16 cellular contexts compared by ENCODE assay signal in genomic region chr15:43436395-43436794, GRCh38. TPM values are rescaled to one million over a fixed set of nuclear protein-coding genes. Genes with fewer than 3 reads are reported as not detected.
DNase-seq lines count a peak whose midpoint lies in the region; ATAC-seq lines count a peak whose summit lies in the region.
"Had no signal": no experiment of that assay in that cellular context is flagged by ENCODE, and none has a peak within 500 bp of the region (broad histone marks: within the 10 kb centered on the region; RNA-seq: fewer than 3 reads in every experiment).

No MANE protein-coding gene starts in this region.

- no peak overlapping the region for H3K4me3 Mint-ChIP-seq in stimulated activated naive B cell treated with anti-CD40 and anti-IgM and Interleukin-4, amounts not matched to agents 10 μg/mL and 1 μg/mL and 100 μg/mL, for 72 hours
- no peak overlapping the region for H3K4me3 Mint-ChIP-seq in activated T-helper 2 cell treated with anti-CD3 and anti-CD28 coated beads, Interferon-gamma antibody, Interleukin-2, Interleukin-4, amounts not matched to agents 10 μg/mL and 5 μg/mL and 100 μg/mL, durations not matched to agents 14 hours and 24 hours and 36 hours (ENCODE audit: low read depth)
- H3K4me3 Mint-ChIP-seq: B cell; CD4-positive, alpha-beta T cell; CD8-positive, alpha-beta T cell had no signal

- H3K4me1 Mint-ChIP-seq in stimulated activated naive B cell treated with anti-CD40 and anti-IgM and Interleukin-4, amounts not matched to agents 10 μg/mL and 1 μg/mL and 100 μg/mL, for 72 hours = peaks cover 2 to 7% of the 10 kb centered on the region in 2 donors
- H3K4me1 Mint-ChIP-seq in activated T-helper 2 cell treated with anti-CD3 and anti-CD28 coated beads, Interferon-gamma antibody, Interleukin-2, Interleukin-4, amounts not matched to agents 10 μg/mL and 5 μg/mL and 100 μg/mL, durations not matched to agents 14 hours and 24 hours and 36 hours (ENCODE audit: low read depth) = peaks cover 7% of the 10 kb centered on the region
- H3K4me1 Mint-ChIP-seq: B cell had no signal

- ATAC-seq in stimulated activated naive B cell treated with anti-CD40 and anti-IgM and Interleukin-4, amounts not matched to agents 10 μg/mL and 1 μg/mL and 100 μg/mL, for 72 hours (replicated peaks) = no peak
- ATAC-seq: A549; CD8-positive, alpha-beta T cell had no signal

- H3K27ac Mint-ChIP-seq in stimulated activated naive B cell treated with anti-CD40 and anti-IgM and Interleukin-4, amounts not matched to agents 10 μg/mL and 1 μg/mL and 100 μg/mL, for 72 hours = peak overlapping the region; percentile 5
- no peak overlapping the region for H3K27ac Mint-ChIP-seq in activated T-helper 2 cell treated with anti-CD3 and anti-CD28 coated beads, Interferon-gamma antibody, Interleukin-2, Interleukin-4, amounts not matched to agents 10 μg/mL and 5 μg/mL and 100 μg/mL, durations not matched to agents 14 hours and 24 hours and 36 hours
- H3K27ac Mint-ChIP-seq: B cell; CD4-positive, alpha-beta T cell; CD8-positive, alpha-beta T cell had no signal

- H3K27me3 Mint-ChIP-seq in stimulated activated naive B cell treated with anti-CD40 and anti-IgM and Interleukin-4, amounts not matched to agents 10 μg/mL and 1 μg/mL and 100 μg/mL, for 72 hours = no peaks in the 10 kb centered on the region
- no peaks in the 10 kb centered on the region for H3K27me3 Mint-ChIP-seq in activated T-helper 2 cell treated with anti-CD3 and anti-CD28 coated beads, Interferon-gamma antibody, Interleukin-2, Interleukin-4, amounts not matched to agents 10 μg/mL and 5 μg/mL and 100 μg/mL, durations not matched to agents 14 hours and 24 hours and 36 hours (ENCODE audit: low read depth)
- H3K27me3 Mint-ChIP-seq: B cell; CD4-positive, alpha-beta T cell had no signal

- intact Hi-C loops in activated T-helper 2 cell treated with anti-CD3 and anti-CD28 coated beads, Interferon-gamma antibody, Interleukin-2, Interleukin-4, amounts not matched to agents 10 μg/mL and 5 μg/mL and 100 μg/mL, durations not matched to agents 14 hours and 24 hours and 36 hours (cut with micrococcal nuclease) = no loop called here

- H3K36me3 Mint-ChIP-seq in stimulated activated naive B cell treated with anti-CD40 and anti-IgM and Interleukin-4, amounts not matched to agents 10 μg/mL and 1 μg/mL and 100 μg/mL, for 72 hours = peaks cover 15 to 40% of the 10 kb centered on the region in 2 donors
- H3K36me3 Mint-ChIP-seq in activated T-helper 2 cell treated with anti-CD3 and anti-CD28 coated beads, Interferon-gamma antibody, Interleukin-2, Interleukin-4, amounts not matched to agents 10 μg/mL and 5 μg/mL and 100 μg/mL, durations not matched to agents 14 hours and 24 hours and 36 hours (ENCODE audit: low read depth) = peaks cover 30% of the 10 kb centered on the region

- peak; percentile 22 for DNase-seq in NK-92 treated with Interleukin-12 subunit alpha and Interleukin-12 subunit beta, amount 100 ng/mL, for 24 hours (lab: John Stamatoyannopoulos, UW)
- no peak for DNase-seq in NK-92 (lab: John Stamatoyannopoulos, UW; ENCODE audit: unreplicated experiment)
- DNase-seq in MV-4-11 (lab: John Stamatoyannopoulos, UW) = peak; percentile 23
- no peak for DNase-seq in stimulated activated naive B cell treated with anti-CD40 and anti-IgM and Interleukin-4, amounts not matched to agents 10 μg/mL and 1 μg/mL and 100 μg/mL, for 72 hours
- no peak for DNase-seq in GM03348 (ENCODE audit: low spot score)
- no peak for DNase-seq in activated T-helper 2 cell treated with anti-CD3 and anti-CD28 coated beads, Interferon-gamma antibody, Interleukin-2, Interleukin-4, amounts not matched to agents 10 μg/mL and 5 μg/mL and 100 μg/mL, durations not matched to agents 14 hours and 24 hours and 36 hours (ENCODE audit: low spot score)
- DNase-seq: AML-193; Caco-2; Calu3; CD4-positive, alpha-beta T cell; CD8-positive, alpha-beta T cell; DMS79 treated with DMSO at 0.1 percent for 48 hours; EL; GDM1 had no signal

- no peaks in the 10 kb centered on the region for H3K9me3 Mint-ChIP-seq in stimulated activated naive B cell treated with anti-CD40 and anti-IgM and Interleukin-4, amounts not matched to agents 10 μg/mL and 1 μg/mL and 100 μg/mL, for 72 hours
- no peaks in the 10 kb centered on the region for H3K9me3 Mint-ChIP-seq in activated T-helper 2 cell treated with anti-CD3 and anti-CD28 coated beads, Interferon-gamma antibody, Interleukin-2, Interleukin-4, amounts not matched to agents 10 μg/mL and 5 μg/mL and 100 μg/mL, durations not matched to agents 14 hours and 24 hours and 36 hours
- H3K9me3 Mint-ChIP-seq: CD4-positive, alpha-beta T cell; CD8-positive, alpha-beta T cell had no signal

RNA-seq across cellular contexts. Expression of gene TP53BP1, which starts 56.6 kb away (rescaled TPM):
- 43.8 and 46.6 TPM in 2 replicates for total RNA-seq in activated T-helper 2 cell treated with anti-CD3 and anti-CD28 coated beads, Interferon-gamma antibody, Interleukin-2, Interleukin-4, amounts not matched to agents 10 μg/mL and 5 μg/mL and 100 μg/mL, durations not matched to agents 14 hours and 24 hours and 36 hours

Comparison
In these comparisons a context has a peak if more than half of its experiments do, and no peak if none do; other contexts are left out.
1. DNase-seq: peak in NK-92 treated with Interleukin-12 subunit alpha and Interleukin-12 subunit beta, amount 100 ng/mL, for 24 hours (single experiment) and MV-4-11 (single experiment); none in NK-92 (single experiment), stimulated activated naive B cell treated with anti-CD40 and anti-IgM and Interleukin-4, amounts not matched to agents 10 μg/mL and 1 μg/mL and 100 μg/mL, for 72 hours (single experiment), GM03348 (single experiment) and activated T-helper 2 cell treated with anti-CD3 and anti-CD28 coated beads, Interferon-gamma antibody, Interleukin-2, Interleukin-4, amounts not matched to agents 10 μg/mL and 5 μg/mL and 100 μg/mL, durations not matched to agents 14 hours and 24 hours and 36 hours (single experiment).